ENCODE assay signal across 14 cellular contexts in genomic region chr20:56778765-56779195, GRCh38.
DNase-seq lines count a peak whose midpoint lies in the region; ATAC-seq and TF ChIP-seq lines count a peak whose summit lies in the region.
"Had no signal": no experiment of that assay in that cellular context is flagged by ENCODE, and none has a peak within 500 bp of the region (broad histone marks: within the 10 kb centered on the region; RNA-seq: fewer than 3 reads in every experiment).

No MANE protein-coding gene starts in this region.

- TF ChIP-seq CTCF in H9 (conservative IDR thresholded peaks at IDR 0.05) (no peak), fibroblast of mammary gland (conservative IDR thresholded peaks at IDR 0.05; ENCODE audit: control insufficient read depth, insufficient read depth, low read depth, low read length) (no peak), neural progenitor cell (IDR thresholded peaks at IDR 0.05) (no peak)

- no peak overlapping the region for H3K4ac ChIP-seq in H9 (ENCODE audit: low read depth, low read length)

- H4K20me1 ChIP-seq in H9 (ENCODE audit: control insufficient read depth, insufficient read depth, insufficient read length) (no peaks in the 10 kb centered on the region), neural progenitor cell (ENCODE audit: low read depth) (no peaks in the 10 kb centered on the region)

- H3K56ac ChIP-seq in H9 (ENCODE audit: insufficient read length, low read depth, low read length), result no peak overlapping the region

- no peaks in the 10 kb centered on the region for H3K9me3 ChIP-seq in H9 (ENCODE audit: control insufficient read depth, low read depth, low read length)
- H3K9me3 ChIP-seq in neural progenitor cell (ENCODE audit: low read depth), result no peaks in the 10 kb centered on the region

- no peak overlapping the region for H3T11ph ChIP-seq in H9 (ENCODE audit: low read length)

- H3K4me2 ChIP-seq in H9 (ENCODE audit: insufficient read depth, insufficient read length, low read length) (no peak overlapping the region), neural progenitor cell (no peak overlapping the region)
- H3K4me2 ChIP-seq: PC-9 had no signal

- H3K36me3 ChIP-seq in neural progenitor cell, result no peaks in the 10 kb centered on the region

- H2AFZ ChIP-seq in H9 (ENCODE audit: low read length) (no peak overlapping the region), neural progenitor cell (replicated peaks) (peak overlapping the region; percentile 74)
- H2AFZ ChIP-seq: PC-9 had no signal

- H3K4me1 ChIP-seq in H9 (ENCODE audit: insufficient read depth, low read length) (no peaks in the 10 kb centered on the region; the same call in 1 of the 2 replicates), neural progenitor cell (peaks cover 7% of the 10 kb centered on the region)

- DNase-seq in H9 (peak; percentile 45), SK-MEL-5 (ENCODE audit: low read depth, low spot score) (peak; percentile 89), fibroblast of mammary gland (ENCODE audit: low read depth) (peak; percentile 30), neural progenitor cell (ENCODE audit: low spot score) (peak; percentile 37)
- no peak for DNase-seq in T-helper 2 cell treated with Interferon-gamma antibody and Interleukin-4, amounts not matched to agents 5 μg/mL and 100 μg/mL, for 36 hours (ENCODE audit: low spot score)
- DNase-seq: activated CD4-positive, alpha-beta T cell treated with anti-CD3 and anti-CD28 coated beads, Interleukin-2, amount 50 U/mL, for 1 hour; amniotic stem cell; foreskin keratinocyte; NCI-H1092; stimulated activated naive CD8-positive, alpha-beta T cell treated with anti-CD3 and anti-CD28 coated beads, Interleukin-15, Interleukin-2, amounts not matched to agents 100 U/mL and 50 U/mL, for 24 hours had no signal

- no peak overlapping the region for H4K5ac ChIP-seq in H9 (ENCODE audit: insufficient read length, low read depth, low read length)

- ATAC-seq in GM18498 (IDR thresholded peaks at IDR 0.05; ENCODE audit: unreplicated experiment) (no peak), GM19023 (IDR thresholded peaks at IDR 0.05; ENCODE audit: unreplicated experiment) (no peak), HG03095 (IDR thresholded peaks at IDR 0.05; ENCODE audit: unreplicated experiment) (no peak)
- ATAC-seq: foreskin keratinocyte; stimulated activated naive CD8-positive, alpha-beta T cell treated with anti-CD3 and anti-CD28 coated beads, Interleukin-15, Interleukin-2, amounts not matched to agents 100 U/mL and 50 U/mL, for 24 hours had no signal

- no peaks in the 10 kb centered on the region for H3K79me1 ChIP-seq in H9 (ENCODE audit: insufficient read depth, low read depth, low read length, poor library complexity, severe bottlenecking)

- H2BK5ac ChIP-seq in H9 (ENCODE audit: insufficient read length, low read length), result no peak overlapping the region

- H3K18ac ChIP-seq in H9 (ENCODE audit: insufficient read length, low read depth, low read length), result no peak overlapping the region

- H3K27me3 Mint-ChIP-seq in H9 (ENCODE audit: low read depth) (peaks cover 8% of the 10 kb centered on the region), neural progenitor cell (ENCODE audit: insufficient read depth, low read depth) (peaks cover 3% of the 10 kb centered on the region)
- H3K27me3 Mint-ChIP-seq in T-helper 2 cell treated with Interferon-gamma antibody and Interleukin-4, amounts not matched to agents 5 μg/mL and 100 μg/mL, for 36 hours (ENCODE audit: low read depth), result peaks cover 7% of the 10 kb centered on the region

- no peak overlapping the region for H3K23ac ChIP-seq in H9 (ENCODE audit: insufficient read length, low read depth, low read length)

- no peak overlapping the region for H2BK20ac ChIP-seq in H9 (ENCODE audit: low read depth, low read length, poor library complexity, severe bottlenecking)

- H3K14ac ChIP-seq in H9 (ENCODE audit: insufficient read depth, low read length), result no peak overlapping the region

- no peak overlapping the region for H4K91ac ChIP-seq in H9 (ENCODE audit: insufficient read length, low read depth, low read length)

- H2BK15ac ChIP-seq in H9 (ENCODE audit: low read depth, low read length), result no peak overlapping the region

- WGBS in H9 (ENCODE audit: extremely low coverage, insufficient read length, low lambda C conversion rate), result no CpG with 5 or more reads among the region's 8 CpGs

- H3F3A ChIP-seq in neural progenitor cell (ENCODE audit: low read depth), result peaks cover 13% of the 10 kb centered on the region

- H3K79me2 ChIP-seq in H9 (ENCODE audit: insufficient read depth, low read length), result no peaks in the 10 kb centered on the region
- no peaks in the 10 kb centered on the region for H3K79me2 ChIP-seq in neural progenitor cell (ENCODE audit: low read depth)

- H3K4me3 Mint-ChIP-seq in H9 (no peak overlapping the region), neural progenitor cell (no peak overlapping the region)
- no peak overlapping the region for H3K4me3 Mint-ChIP-seq in T-helper 2 cell treated with Interferon-gamma antibody and Interleukin-4, amounts not matched to agents 5 μg/mL and 100 μg/mL, for 36 hours

- H3K27ac Mint-ChIP-seq in H9 (peak overlapping the region in 2 of 3 experiments; percentile 3 to 76; a peak in 2 of 7 replicates), neural progenitor cell (peak overlapping the region; percentile 3)
- no peak overlapping the region for H3K27ac Mint-ChIP-seq in T-helper 2 cell treated with Interferon-gamma antibody and Interleukin-4, amounts not matched to agents 5 μg/mL and 100 μg/mL, for 36 hours

- no peaks in the 10 kb centered on the region for H3K23me2 ChIP-seq in H9 (ENCODE audit: insufficient read length, low read depth, low read length, poor library complexity, severe bottlenecking)

- H3K9me3 Mint-ChIP-seq in H9, result no peaks in the 10 kb centered on the region
- H3K9me3 Mint-ChIP-seq in neural progenitor cell, result no peaks in the 10 kb centered on the region
- no peaks in the 10 kb centered on the region for H3K9me3 Mint-ChIP-seq in T-helper 2 cell treated with Interferon-gamma antibody and Interleukin-4, amounts not matched to agents 5 μg/mL and 100 μg/mL, for 36 hours

- no peaks in the 10 kb centered on the region; the same call in 1 of the 2 replicates for H3K27me3 ChIP-seq in H9 (ENCODE audit: insufficient read depth, low read length)
- H3K27me3 ChIP-seq in neural progenitor cell, result no peaks in the 10 kb centered on the region
- H3K27me3 ChIP-seq: foreskin keratinocyte had no signal

- H2BK12ac ChIP-seq in H9 (ENCODE audit: insufficient read length, low read depth, low read length), result no peak overlapping the region

- H3K4me3 ChIP-seq in fibroblast of mammary gland (ENCODE audit: control insufficient read depth, low read depth, low read length) (no peak overlapping the region), neural progenitor cell (no peak overlapping the region)
- H3K4me3 ChIP-seq: PC-9 had no signal

- H3K4me1 Mint-ChIP-seq in H9, result peaks cover 31 to 39% of the 10 kb centered on the region in 2 experiments
- peaks cover 44% of the 10 kb centered on the region for H3K4me1 Mint-ChIP-seq in neural progenitor cell
- H3K4me1 Mint-ChIP-seq in T-helper 2 cell treated with Interferon-gamma antibody and Interleukin-4, amounts not matched to agents 5 μg/mL and 100 μg/mL, for 36 hours (ENCODE audit: low read depth), result peaks cover 4% of the 10 kb centered on the region

- in situ Hi-C loops in SK-MEL-5 (cut with HindIII; ENCODE audit: low pct_unique_long_range_greater_than_20kb, low sequenced_read_pairs), result no loop called here

- H2BK120ac ChIP-seq in H9 (ENCODE audit: low read depth, low read length, poor library complexity, severe bottlenecking), result no peak overlapping the region

- H3K36me3 Mint-ChIP-seq in H9 (ENCODE audit: insufficient read depth in 1 of 3, low read depth in 3 of 3) (no peaks in the 10 kb centered on the region), neural progenitor cell (no peaks in the 10 kb centered on the region)
- no peaks in the 10 kb centered on the region for H3K36me3 Mint-ChIP-seq in T-helper 2 cell treated with Interferon-gamma antibody and Interleukin-4, amounts not matched to agents 5 μg/mL and 100 μg/mL, for 36 hours (ENCODE audit: low read depth)

- H4K8ac ChIP-seq in H9 (replicated peaks; ENCODE audit: insufficient read length, low read depth, low read length), result no peak overlapping the region

- H3K27ac ChIP-seq in H9 (ENCODE audit: insufficient read length, low read depth, low read length), result no peak overlapping the region
- H3K27ac ChIP-seq in neural progenitor cell, result no peak overlapping the region
- H3K27ac ChIP-seq: foreskin keratinocyte, PC-9 had no signal

- no peak overlapping the region for H2AK5ac ChIP-seq in H9 (ENCODE audit: insufficient read length, low read length)

- H3K9ac ChIP-seq in H9 (ENCODE audit: extremely low read depth, insufficient read length, low read length), result no peak overlapping the region
- H3K9ac ChIP-seq in neural progenitor cell, result no peak overlapping the region
